In the genomic region with DNA sequence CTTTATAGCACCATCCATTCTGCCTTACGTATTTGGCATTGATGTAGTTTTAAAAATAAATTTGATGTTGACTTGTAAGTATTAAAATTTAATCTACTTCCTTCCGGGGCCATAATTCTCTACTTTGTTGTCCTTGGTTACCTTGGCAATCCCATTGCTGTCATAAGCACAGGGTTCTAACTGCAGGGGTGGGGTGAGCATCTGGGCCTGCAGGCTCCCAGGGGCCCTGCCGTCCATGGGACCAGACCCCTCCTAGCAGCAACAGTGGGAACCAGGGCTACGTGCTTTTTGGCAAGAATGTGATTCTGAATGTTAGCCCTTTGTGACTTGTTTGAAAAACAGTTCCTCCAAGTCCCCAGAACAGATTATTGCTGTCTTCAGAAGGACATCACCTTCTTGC, we compare ENCODE assay signal across 14 cellular contexts. TPM values are rescaled to one million over a fixed set of nuclear protein-coding genes. Genes with fewer than 3 reads are reported as not detected.
DNase-seq lines count a peak whose midpoint lies in the region; ATAC-seq and TF ChIP-seq lines count a peak whose summit lies in the region.
"Had no signal": no experiment of that assay in that cellular context is flagged by ENCODE, and none has a peak within 500 bp of the region (broad histone marks: within the 10 kb centered on the region; RNA-seq: fewer than 3 reads in every experiment).

No MANE protein-coding gene starts in this region.

- H3K27me3 ChIP-seq in Peyer's patch (no peaks in the 10 kb centered on the region), esophagus muscularis mucosa (no peaks in the 10 kb centered on the region), mucosa of rectum (ENCODE audit: control insufficient read depth in 2 of 2, insufficient read depth in 2 of 2, low read length in 2 of 2) (peaks cover 0 to 3% of the 10 kb centered on the region in 2 donors)
- H3K27me3 ChIP-seq: ovary had no signal

- TF ChIP-seq EP300 in esophagus muscularis mucosa (IDR thresholded peaks at IDR 0.05): no peak

- H3K9me3 Mint-ChIP-seq in type B pancreatic cell: no peaks in the 10 kb centered on the region

- H3K9me3 ChIP-seq in Peyer's patch: no peaks in the 10 kb centered on the region
- no peaks in the 10 kb centered on the region for H3K9me3 ChIP-seq in esophagus muscularis mucosa
- no peaks in the 10 kb centered on the region for H3K9me3 ChIP-seq in mucosa of rectum (ENCODE audit: control insufficient read depth in 2 of 2, low read length in 2 of 2)
- H3K9me3 ChIP-seq: ovary had no signal

- no peak for ATAC-seq in GM21825 (IDR thresholded peaks at IDR 0.05; ENCODE audit: unreplicated experiment)
- ATAC-seq: stimulated activated naive CD8-positive, alpha-beta T cell treated with anti-CD3 and anti-CD28 coated beads, Interleukin-15, Interleukin-2, amounts not matched to agents 100 U/mL and 50 U/mL, for 24 hours had no signal

- peaks cover 50% of the 10 kb centered on the region for H3K4me1 Mint-ChIP-seq in type B pancreatic cell (ENCODE audit: unreplicated experiment)

- H3K36me3 Mint-ChIP-seq in type B pancreatic cell: peaks cover 16% of the 10 kb centered on the region

- intact Hi-C loops in esophagus muscularis mucosa (cut with DNase I): no loop called here

- TF ChIP-seq CTCF in Peyer's patch (IDR thresholded peaks at IDR 0.05) (no peak), esophagus muscularis mucosa (IDR thresholded peaks at IDR 0.05) (no peak), type B pancreatic cell (conservative IDR thresholded peaks at IDR 0.05) (no peak)

- peaks cover 0 to 68% (median 6%) of the 10 kb centered on the region in 4 donors for H3K4me1 ChIP-seq in Peyer's patch
- H3K4me1 ChIP-seq in esophagus muscularis mucosa: peaks cover 39 to 69% (median 60%) of the 10 kb centered on the region in 4 donors
- H3K4me1 ChIP-seq in mucosa of rectum (ENCODE audit: control insufficient read depth in 2 of 2, insufficient read depth in 2 of 2, low read length in 2 of 2): peaks cover 51 to 57% of the 10 kb centered on the region in 2 donors

- H3K4me3 ChIP-seq in Peyer's patch (no peak overlapping the region), esophagus muscularis mucosa (no peak overlapping the region), mucosa of rectum (ENCODE audit: low read length in 2 of 2) (no peak overlapping the region)
- H3K4me3 ChIP-seq: ovary had no signal

- no peak for DNase-seq in Peyer's patch
- peak; percentile 87 for DNase-seq in esophagus muscularis mucosa (ENCODE audit: extremely low spot score)
- peak; percentile 18 for DNase-seq in type B pancreatic cell (ENCODE audit: extremely low spot score, unreplicated experiment)
- no peak for DNase-seq in NCI-H128 (lab: John Stamatoyannopoulos, UW; ENCODE audit: unreplicated experiment)
- no peak for DNase-seq in mucosa of gallbladder (ENCODE audit: low spot score)
- DNase-seq in stimulated activated CD4-positive, alpha-beta T cell treated with anti-CD3 and anti-CD28 coated beads, Interleukin-1b, Interleukin-23, amount 100 ng/mL, for 48 hours: no peak
- DNase-seq: activated naive CD4-positive, alpha-beta T cell; Kasumi-1; ovary; stimulated activated CD4-positive, alpha-beta T cell treated with anti-CD3 and anti-CD28 coated beads, Interleukin-4, amount 100 ng/mL, for 24 hours; stimulated activated naive CD8-positive, alpha-beta T cell treated with anti-CD3 and anti-CD28 coated beads, Interleukin-15, Interleukin-2, amounts not matched to agents 100 U/mL and 50 U/mL, for 24 hours; T-helper 9 cell had no signal

- H3K9ac ChIP-seq in mucosa of rectum (ENCODE audit: low read depth in 1 of 2, low read length in 2 of 2): peak overlapping the region; percentile 14 to 25

- H3K4me3 Mint-ChIP-seq in type B pancreatic cell: peak overlapping the region; percentile 38

- H3K27ac ChIP-seq in Peyer's patch: peak overlapping the region in 3 of 4 donors; percentile 49 to 71 (median 52)
- H3K27ac ChIP-seq in esophagus muscularis mucosa (replicated peaks in 1 of 4): peak overlapping the region; percentile 46 to 66 (median 52)
- H3K27ac ChIP-seq in mucosa of rectum (ENCODE audit: low read depth in 2 of 2, low read length in 2 of 2): peak overlapping the region; percentile 91 to 92
- H3K27ac ChIP-seq: ovary had no signal

- no peaks in the 10 kb centered on the region for H3K36me3 ChIP-seq in Peyer's patch
- H3K36me3 ChIP-seq in esophagus muscularis mucosa: no peaks in the 10 kb centered on the region
- H3K36me3 ChIP-seq in mucosa of rectum (ENCODE audit: control insufficient read depth in 2 of 2, insufficient read depth in 2 of 2, low read length in 2 of 2): no peaks in the 10 kb centered on the region
- H3K36me3 ChIP-seq: ovary had no signal

- 41% methylated on average over 4 of the region's 4 CpGs for WGBS in esophagus muscularis mucosa

- H3K27me3 Mint-ChIP-seq in type B pancreatic cell: no peaks in the 10 kb centered on the region

- peak overlapping the region; percentile 12 for H3K27ac Mint-ChIP-seq in type B pancreatic cell

- TF ChIP-seq POLR2A in Peyer's patch (IDR thresholded peaks at IDR 0.05) (no peak), esophagus muscularis mucosa (IDR thresholded peaks at IDR 0.05; ENCODE audit: low read depth) (no peak)

RNA-seq across cellular contexts. Expression of a gene that starts 4.9 kb away (rescaled TPM):
- 10 to 100 TPM; 30.6 to 59.4 (median 37.8) TPM for total RNA-seq in Peyer's patch
- 10 to 100 TPM; 18.7 to 24.0 (median 21.3) TPM for total RNA-seq in esophagus muscularis mucosa
- 45.6 and 49.6 TPM in 2 replicates for total RNA-seq in type B pancreatic cell (ENCODE audit: low replicate concordance)
- 44.3 TPM for total RNA-seq in mucosa of gallbladder

Comparison
In these comparisons a context has a peak if more than half of its experiments do, and no peak if none do; other contexts are left out.
1. DNase-seq: peak in esophagus muscularis mucosa (single experiment) and type B pancreatic cell (single experiment); none in Peyer's patch (0 of 3), NCI-H128 (single experiment), mucosa of gallbladder (single experiment) and stimulated activated CD4-positive, alpha-beta T cell treated with anti-CD3 and anti-CD28 coated beads, Interleukin-1b, Interleukin-23, amount 100 ng/mL, for 48 hours (single experiment).
2. Peak in every context shown above with its lines, with median percentiles within 50 percentile points of each other: H3K27ac ChIP-seq.